Comparison of ENCODE assay signal across 9 cellular contexts in genomic region chr10:86583983-86584382, GRCh38.
DNase-seq lines count a peak whose midpoint lies in the region; ATAC-seq, FAIRE-seq and TF ChIP-seq lines count a peak whose summit lies in the region.
"Had no signal": no experiment of that assay in that cellular context is flagged by ENCODE, and none has a peak within 500 bp of the region (broad histone marks: within the 10 kb centered on the region; RNA-seq: fewer than 3 reads in every experiment).

No MANE protein-coding gene starts in this region.

- no peak overlapping the region for H3K23ac ChIP-seq in H1 (ENCODE audit: insufficient read length)

- TF ChIP-seq CTCF in GM12872 (IDR thresholded peaks at IDR 0.05; ENCODE audit: insufficient read depth, low read depth, low read length) (peak; percentile 58), H1 (IDR thresholded peaks at IDR 0.05; ENCODE audit: control extremely low read depth in 1 of 3, insufficient read depth in 1 of 3, low read depth in 1 of 3, low read length in 3 of 3) (peak; percentile 47 to 71 (median 63)), Peyer's patch (IDR thresholded peaks at IDR 0.05) (peak in 1 of 6 experiments; percentile 11)

- TF ChIP-seq EP300 in H1 (IDR thresholded peaks at IDR 0.05; ENCODE audit: borderline replicate concordance in 1 of 2, low read depth in 2 of 2, low read length in 2 of 2) = no peak

- H3K9ac ChIP-seq in H1 (replicated peaks in 1 of 4; ENCODE audit: extremely low read depth in 1 of 4, low read depth in 3 of 4, low read length in 3 of 4) = no peak overlapping the region

- POLR2A ChIA-PET in H1 (lab: Charles Lee; ENCODE audit: partially characterized antibody) = interaction anchor here (1.0 kb wide), 1 partner anchor 62 kb away, joined by 3 read pairs; no protein-coding TSS in a partner anchor

- WGBS in H1 (ENCODE audit: extremely low coverage in 1 of 2, insufficient coverage in 1 of 2, insufficient read length in 1 of 2, insufficient replicate concordance in 2 of 2, low coverage in 1 of 2, low lambda C conversion rate in 2 of 2, missing lambda C conversion rate in 1 of 2), 2 experiments = 51% methylated on average over 4 of the region's 4 CpGs; no CpG with 5 or more reads in 1 of the 2 experiments

- H4K5ac ChIP-seq in H1 (ENCODE audit: insufficient read length, low read depth, low read length) = no peak overlapping the region

- no peak overlapping the region for H3K4ac ChIP-seq in H1 (replicated peaks; ENCODE audit: insufficient read length, low read depth, low read length)

- DNase-seq in H1 (ENCODE audit: low read depth in 1 of 2, low spot score in 2 of 2) (peak in 1 of 2 experiments; percentile 61), MV-4-11 (lab: John Stamatoyannopoulos, UW) (no peak), NCI-H510A (lab: John Stamatoyannopoulos, UW) (no peak), left ventricle myocardium superior (no peak), Peyer's patch (no peak)

- no peak overlapping the region for H2BK20ac ChIP-seq in H1 (ENCODE audit: low read length)

- H3K27me3 ChIP-seq in H1 (replicated peaks in 1 of 4; ENCODE audit: control insufficient read depth in 3 of 4, extremely low read depth in 1 of 4, insufficient read depth in 3 of 4, low read length in 3 of 4) (0 out of 7 replicates have a peak, but pooled peaks cover 0 to 3% (median 0%) of the 10 kb centered on the region in 4 experiments), Peyer's patch (no peaks in the 10 kb centered on the region)

- H4K8ac ChIP-seq in H1 (ENCODE audit: extremely low read depth, insufficient read depth, low read length) = no peak overlapping the region

- H3K79me2 ChIP-seq in H1 (ENCODE audit: control insufficient read depth in 1 of 2, insufficient read depth in 2 of 2, low read length in 2 of 2) = no peaks in the 10 kb centered on the region

- H4K20me1 ChIP-seq in H1 (replicated peaks in 1 of 2; ENCODE audit: control insufficient read depth in 1 of 2, insufficient read depth in 2 of 2, low read length in 2 of 2) = no peaks in the 10 kb centered on the region

- H3K4me3 ChIP-seq in H1 (ENCODE audit: extremely low read depth in 1 of 4, insufficient read depth in 2 of 4, low read depth in 3 of 4, low read length in 4 of 4) = no peak overlapping the region
- H3K4me3 ChIP-seq in Peyer's patch = no peak overlapping the region

- H3K9me3 ChIP-seq in H1 (ENCODE audit: insufficient read depth in 2 of 2, low read depth in 1 of 2, low read length in 1 of 2) (no peaks in the 10 kb centered on the region), Peyer's patch (no peaks in the 10 kb centered on the region)

- H2BK120ac ChIP-seq in H1 (replicated peaks; ENCODE audit: low read depth, low read length) = no peak overlapping the region

- no peak for TF ChIP-seq POLR2A in H1 (IDR thresholded peaks at IDR 0.05; ENCODE audit: control extremely low read depth in 1 of 2, low read depth in 2 of 2, low read length in 2 of 2)
- no peak for TF ChIP-seq POLR2A in Peyer's patch (IDR thresholded peaks at IDR 0.05)

- no peaks in the 10 kb centered on the region for H3K36me3 ChIP-seq in H1 (ENCODE audit: control insufficient read depth in 2 of 4, insufficient read depth in 4 of 4, low read length in 3 of 4)
- H3K36me3 ChIP-seq in Peyer's patch = no peaks in the 10 kb centered on the region

- no peak overlapping the region for H2AK5ac ChIP-seq in H1 (ENCODE audit: low read depth, low read length)

- no peak overlapping the region for H3K56ac ChIP-seq in H1 (replicated peaks; ENCODE audit: insufficient read length, low read depth, low read length)

- no peaks in the 10 kb centered on the region for H3K79me1 ChIP-seq in H1 (ENCODE audit: low read depth, low read length)

- H3K18ac ChIP-seq in H1 (ENCODE audit: extremely low read depth, low read length) = no peak overlapping the region

- intact Hi-C loops in left ventricle myocardium superior (cut with micrococcal nuclease) = loop anchor here (10.0 kb wide), 1 partner anchor 179 kb away; no protein-coding TSS in a partner anchor

- no peak overlapping the region for H3K27ac ChIP-seq in H1 (ENCODE audit: low read depth, low read length)
- H3K27ac ChIP-seq in Peyer's patch = no peak overlapping the region

- TF ChIP-seq RAD21 in H1 (IDR thresholded peaks at IDR 0.05 in 1 of 2, conservative IDR thresholded peaks at IDR 0.05 in 1 of 2; ENCODE audit: low read depth in 2 of 2, low read length in 2 of 2) = peak; percentile 55 to 61

- no peak overlapping the region for H3K4me2 ChIP-seq in H1 (ENCODE audit: insufficient read depth in 1 of 2, low read depth in 2 of 2, low read length in 2 of 2)

- H2AFZ ChIP-seq in H1 (ENCODE audit: low read length) = no peak overlapping the region

- H2BK5ac ChIP-seq in H1 (ENCODE audit: low read depth, low read length) = no peak overlapping the region

- ATAC-seq in GM19455 (IDR thresholded peaks at IDR 0.05; ENCODE audit: unreplicated experiment) (peak; percentile 62), HG03565 (IDR thresholded peaks at IDR 0.05; ENCODE audit: unreplicated experiment) (peak; percentile 67), left ventricle myocardium superior (no peak)
- ATAC-seq: natural killer cell treated with Interleukin-12 subunit alpha and Interleukin-12 subunit beta and Interleukin-15 and Interleukin-18, amount 100 ng/mL, for 72 hours had no signal

- no peak overlapping the region for H2BK15ac ChIP-seq in H1 (ENCODE audit: low read length)

- H4K91ac ChIP-seq in H1 (replicated peaks; ENCODE audit: insufficient read length, low read length) = no peak overlapping the region

- no peak overlapping the region for H2BK12ac ChIP-seq in H1 (ENCODE audit: low read depth, low read length)

- peak; percentile 19 for FAIRE-seq in H1 (lab: Jason Lieb, UNC)

- CTCF ChIA-PET in H1 (lab: Charles Lee; ENCODE audit: partially characterized antibody) = interaction anchor here (0.7 to 7.2 kb wide), 25 partner anchors 10 to 316 kb away, joined by 3 to 61 read pairs (median 6); partner anchors contain the start of gene WAPL

- H3K23me2 ChIP-seq in H1 (ENCODE audit: low read depth, low read length) = no peaks in the 10 kb centered on the region

- H3K4me1 ChIP-seq in H1 (replicated peaks in 1 of 4; ENCODE audit: control insufficient read depth in 3 of 4, insufficient read depth in 4 of 4, low read length in 3 of 4) = peaks cover 0 to 2% (median 0%) of the 10 kb centered on the region in 4 experiments; a peak in 1 of 7 replicates
- no peaks in the 10 kb centered on the region for H3K4me1 ChIP-seq in Peyer's patch

- H3K14ac ChIP-seq in H1 (ENCODE audit: insufficient read length) = no peak overlapping the region

TF ChIP-seq in H1, 55 proteins besides CTCF, POLR2A, EP300 and RAD21 (continues in another document):
- 0 out of 2 replicates have a peak, but pooled peaks have one; percentile 7 for TF ChIP-seq YY1 (IDR thresholded peaks at IDR 0.05; ENCODE audit: low read depth, low read length)
